ENCODE assay signal across 19 cellular contexts in genomic region chr10:84118395-84119006, GRCh38. TPM values are rescaled to one million over a fixed set of nuclear protein-coding genes. Genes with fewer than 3 reads are reported as not detected.
DNase-seq lines count a peak whose midpoint lies in the region; FAIRE-seq and TF ChIP-seq lines count a peak whose summit lies in the region.
"Had no signal": no experiment of that assay in that cellular context is flagged by ENCODE, and none has a peak within 500 bp of the region (broad histone marks: within the 10 kb centered on the region; RNA-seq: fewer than 3 reads in every experiment).

No MANE protein-coding gene starts in this region.

- no peak overlapping the region for H3K4me3 Mint-ChIP-seq in Calu3 (ENCODE audit: low read depth, unreplicated experiment)
- H3K4me3 Mint-ChIP-seq: activated CD8-positive, alpha-beta T cell treated with anti-CD3 and anti-CD28 coated beads, Interleukin-2, amount 10 ng/mL, durations not matched to agents 7 days and 5 days had no signal

- no peak overlapping the region for H3K27ac Mint-ChIP-seq in Calu3 (ENCODE audit: unreplicated experiment)
- H3K27ac Mint-ChIP-seq: activated CD8-positive, alpha-beta T cell treated with anti-CD3 and anti-CD28 coated beads, Interleukin-2, amount 10 ng/mL, durations not matched to agents 7 days and 5 days had no signal

- no peaks in the 10 kb centered on the region for H3K36me3 Mint-ChIP-seq in Calu3 (ENCODE audit: insufficient read depth, unreplicated experiment)

- peaks cover 8% of the 10 kb centered on the region for H3K4me1 Mint-ChIP-seq in Calu3 (ENCODE audit: low read depth, unreplicated experiment)

- peak; percentile 57 for DNase-seq in A172 (ENCODE audit: low spot score)
- no peak for DNase-seq in H54 (ENCODE audit: insufficient read length, low spot score)
- peak; percentile 21 for DNase-seq in SW480 (ENCODE audit: low spot score)
- peak; percentile 29 for DNase-seq in kidney glomerular epithelial cell (lab: John Stamatoyannopoulos, UW)
- DNase-seq in CD1c-positive myeloid dendritic cell (ENCODE audit: extremely low spot score), result no peak
- DNase-seq in Calu3, result no peak
- no peak for DNase-seq in NCI-H1105 treated with DMSO at 0.1 percent for 48 hours (lab: John Stamatoyannopoulos, UW)
- DNase-seq in foreskin melanocyte, result no peak
- DNase-seq: activated CD8-positive, alpha-beta T cell treated with anti-CD3 and anti-CD28 coated beads, Interleukin-2, amount 10 ng/mL, durations not matched to agents 7 days and 5 days; AML-193; esophagus squamous epithelium; Karpas-422; NCI-H1105; pancreas; stomach; T-helper 1 cell had no signal

- H3K9me3 Mint-ChIP-seq in Calu3 (ENCODE audit: low read depth, unreplicated experiment), result peaks cover 4% of the 10 kb centered on the region

- peaks cover 10% of the 10 kb centered on the region for H3K27me3 Mint-ChIP-seq in Calu3 (ENCODE audit: unreplicated experiment)

- peak; percentile 45 for FAIRE-seq in H54 (lab: Jason Lieb, UNC)
- FAIRE-seq: G401.6, GM12891, pancreas had no signal

- no peak for TF ChIP-seq POLR2A in H54 (IDR thresholded peaks at IDR 0.05; ENCODE audit: low read depth, low read length)

- no peak for TF ChIP-seq CTCF in Calu3 (IDR thresholded peaks at IDR 0.05; ENCODE audit: unreplicated experiment)

- intact Hi-C loops in Calu3 (cut with micrococcal nuclease; ENCODE audit: unreplicated experiment), result no loop called here

- no TSS peak for BruUV-seq in Calu3 (replicated peaks; lab: Mats Ljungman, UMichigan)

- CTCF ChIA-PET in Calu3 (lab: Charles Lee), result no interaction called here

RNA-seq across cellular contexts. Expression of gene GHITM, which starts 20.8 kb away (rescaled TPM):
- 364 and 445 TPM in 2 replicates for total RNA-seq in A172 (2014; rRNA removed; shearing (Covaris generic))
- 103 and 107 TPM in 2 replicates for total RNA-seq in Calu3 (2022)

RNA-seq across cellular contexts. Expression of gene GPR15LG, which starts 55.1 kb away (rescaled TPM):
- total RNA-seq in A172 (2014; rRNA removed; shearing (Covaris generic)), result not detected in 2 replicates
- total RNA-seq in Calu3 (2022), result not detected in 2 replicates
- total RNA-seq: activated CD8-positive, alpha-beta T cell treated with anti-CD3 and anti-CD28 coated beads, Interleukin-2, amount 10 ng/mL, durations not matched to agents 7 days and 5 days; skeletal muscle tissue had no signal

Comparison
In these comparisons a context has a peak if more than half of its experiments do, and no peak if none do; other contexts are left out.
1. DNase-seq: peak in A172 (single experiment), SW480 (single experiment) and kidney glomerular epithelial cell (single experiment); none in H54 (single experiment), CD1c-positive myeloid dendritic cell (single experiment), Calu3 (single experiment), NCI-H1105 treated with DMSO at 0.1 percent for 48 hours (single experiment) and foreskin melanocyte (single experiment).